In genomic region chr12:8837291-8837690, GRCh38 we compare ENCODE assay signal across 1 cellular context.
TF ChIP-seq lines count a peak whose summit lies in the region.

No MANE protein-coding gene starts in this region.

TF ChIP-seq in WTC11, 78 proteins besides CTCF, POLR2A, EP300 and RAD21 (continued from another document):
- no peak for TF ChIP-seq ZSCAN18 (CRISPR knock-in tag; IDR thresholded peaks at IDR 0.05)
- no peak for TF ChIP-seq ZNF396 (CRISPR knock-in tag; IDR thresholded peaks at IDR 0.05; ENCODE audit: borderline replicate concordance)
- TF ChIP-seq OVOL2 (CRISPR knock-in tag; IDR thresholded peaks at IDR 0.05; ENCODE audit: borderline replicate concordance) = no peak
- no peak for TF ChIP-seq SMAD3 (CRISPR knock-in tag; IDR thresholded peaks at IDR 0.05; ENCODE audit: borderline replicate concordance)
- TF ChIP-seq ATF3 (CRISPR knock-in tag; conservative IDR thresholded peaks at IDR 0.05) = no peak
- TF ChIP-seq NFE2L1 (CRISPR knock-in tag; IDR thresholded peaks at IDR 0.05) = no peak
- no peak for TF ChIP-seq PRRX2 (CRISPR knock-in tag; IDR thresholded peaks at IDR 0.05)
- no peak for TF ChIP-seq IRF1 (CRISPR knock-in tag; IDR thresholded peaks at IDR 0.05)
- TF ChIP-seq TP53 (CRISPR knock-in tag; IDR thresholded peaks at IDR 0.05) = no peak
- TF ChIP-seq AFF4 (CRISPR knock-in tag; IDR thresholded peaks at IDR 0.05; ENCODE audit: borderline replicate concordance) = no peak
- TF ChIP-seq NFATC4 (CRISPR knock-in tag; IDR thresholded peaks at IDR 0.05) = no peak
- no peak for TF ChIP-seq GTF2I (CRISPR knock-in tag; conservative IDR thresholded peaks at IDR 0.05)
- TF ChIP-seq USF1 (CRISPR knock-in tag; IDR thresholded peaks at IDR 0.05) = no peak
- no peak for TF ChIP-seq E2F5 (CRISPR knock-in tag; IDR thresholded peaks at IDR 0.05)
